Comparison of ENCODE assay signal across 27 cellular contexts in genomic region chr6:6495851-6496250, GRCh38.
"Had no signal": no experiment of that assay in that cellular context is flagged by ENCODE, and none has a peak within 500 bp of the region (broad histone marks: within the 10 kb centered on the region; RNA-seq: fewer than 3 reads in every experiment).

No MANE protein-coding gene starts in this region.

- H3K27me3 ChIP-seq: adrenal gland, body of pancreas, neutrophil, ovary, suprapubic skin, tibial artery, upper lobe of right lung had no signal

- H3K9me3 ChIP-seq: adrenal gland, body of pancreas, neutrophil, ovary, stomach, suprapubic skin, tibial artery, upper lobe of right lung had no signal

- H3K27ac ChIP-seq: adrenal gland, body of pancreas, neutrophil, ovary, stomach, suprapubic skin, tibial artery, upper lobe of right lung had no signal

- DNase-seq: activated CD4-positive, alpha-beta T cell treated with anti-CD3 and anti-CD28 coated beads for 36 hours; activated CD4-positive, alpha-beta T cell treated with anti-CD3 and anti-CD28 coated beads, Interleukin-2, amount 50 U/mL, for 4 hours; activated CD4-positive, CD25-positive, alpha-beta regulatory T cell; activated CD8-positive, alpha-beta memory T cell treated with anti-CD3 and anti-CD28 coated beads for 24 hours; activated effector memory CD4-positive, alpha-beta T cell treated with anti-CD3 and anti-CD28 coated beads, Interleukin-2, amount 50 U/mL, for 16 hours; activated naive CD4-positive, alpha-beta T cell treated with anti-CD3 and anti-CD28 coated beads for 36 hours; activated naive CD8-positive, alpha-beta T cell treated with anti-CD3 and anti-CD28 coated beads for 36 hours; activated T-cell treated with anti-CD3 and anti-CD28 coated beads, Interleukin-2, amount 50 U/mL, for 1 hour; adrenal gland; aorta; body of pancreas; cortex of kidney; glutamatergic neuron; islet precursor cell; left cardiac atrium; naive B cell; nephron progenitor cell; ovary; stimulated activated CD4-positive, alpha-beta T cell treated with anti-CD3 and anti-CD28 coated beads, Interleukin-15, amount 100 ng/mL, for 24 hours; stimulated activated CD4-positive, alpha-beta T cell treated with anti-CD3 and anti-CD28 coated beads, Interleukin-2, amount 100 ng/mL, for 24 hours; stimulated activated naive B cell treated with anti-CD40 and anti-IgM and Interleukin-4, amounts not matched to agents 10 μg/mL and 1 μg/mL and 100 μg/mL, for 72 hours; stomach; tibial artery; upper lobe of right lung had no signal

- H3K36me3 ChIP-seq: adrenal gland, neutrophil, ovary, stomach, suprapubic skin, tibial artery, upper lobe of right lung had no signal

- ATAC-seq: activated CD4-positive, alpha-beta T cell treated with anti-CD3 and anti-CD28 coated beads for 36 hours; body of pancreas; esophagus mucosa; stimulated activated naive B cell treated with anti-CD40 and anti-IgM and Interleukin-4, amounts not matched to agents 10 μg/mL and 1 μg/mL and 100 μg/mL, for 72 hours; upper lobe of right lung had no signal

- H3K4me3 ChIP-seq: adrenal gland, body of pancreas, ovary, stomach, suprapubic skin, tibial artery, upper lobe of right lung had no signal

- H3K4me1 ChIP-seq: adrenal gland, body of pancreas, stomach, suprapubic skin, tibial artery, upper lobe of right lung had no signal
